Comparison of ENCODE assay signal across 8 cellular contexts in the genomic region with DNA sequence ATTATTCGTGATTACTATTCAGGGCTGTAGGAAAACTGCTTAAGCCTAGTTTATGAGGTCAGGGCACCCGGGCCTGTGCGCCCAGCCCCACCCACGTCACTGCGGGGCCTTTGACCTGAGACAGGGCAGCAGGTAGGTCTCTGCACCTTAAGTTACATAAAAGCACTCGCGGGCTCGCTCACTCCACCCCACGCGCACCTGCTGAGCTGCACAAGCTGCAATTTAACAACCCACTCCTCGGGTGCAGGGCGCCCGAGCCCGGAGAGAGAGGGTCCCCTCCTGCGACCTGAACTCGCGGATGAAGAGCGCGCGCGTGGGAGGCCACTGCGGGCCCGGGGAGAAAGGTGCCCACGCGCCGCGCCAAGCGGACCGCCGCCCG.
DNase-seq lines count a peak whose midpoint lies in the region; ATAC-seq lines count a peak whose summit lies in the region.

No MANE protein-coding gene starts in this region.

- peak; percentile 8 for ATAC-seq in GM18873 (IDR thresholded peaks at IDR 0.05; ENCODE audit: low FRiP score, unreplicated experiment)
- ATAC-seq in HG03025 (IDR thresholded peaks at IDR 0.05; ENCODE audit: low FRiP score, unreplicated experiment): peak; percentile 26
- peak; percentile 15 for ATAC-seq in stimulated activated effector memory CD8-positive, alpha-beta T cell treated with anti-CD3 and anti-CD28 coated beads, Interleukin-12 subunit alpha, Interleukin-12 subunit beta, amount 100 ng/mL, for 72 hours
- no peak for ATAC-seq in HG03280 (IDR thresholded peaks at IDR 0.05; ENCODE audit: unreplicated experiment)

- peaks cover 26% of the 10 kb centered on the region for H3K4me1 ChIP-seq in iPS-18a (ENCODE audit: control insufficient read depth, low read depth, low read length)

- H3K9ac ChIP-seq in iPS-18a (ENCODE audit: low read length): peak overlapping the region; percentile 76

- peaks cover 30% of the 10 kb centered on the region for H3K36me3 ChIP-seq in iPS-18a (ENCODE audit: control insufficient read depth, low read depth, low read length)

- H3K9me3 ChIP-seq in iPS-18a (ENCODE audit: control insufficient read depth, low read depth, low read length): no peaks in the 10 kb centered on the region

- DNase-seq in activated CD8-positive, alpha-beta memory T cell treated with anti-CD3 and anti-CD28 coated beads, Interleukin-2, amount 50 U/mL, for 4 hours: peak; percentile 37
- no peak for DNase-seq in stimulated activated effector memory CD8-positive, alpha-beta T cell treated with anti-CD3 and anti-CD28 coated beads, Interleukin-12 subunit alpha, Interleukin-12 subunit beta, amount 100 ng/mL, for 72 hours (ENCODE audit: low spot score in 2 of 2)
- DNase-seq in SHP77 (lab: John Stamatoyannopoulos, UW): no peak
- DNase-seq in globus pallidus (ENCODE audit: low spot score): no peak

- H3K4me3 ChIP-seq in iPS-18a (ENCODE audit: low read length): peak overlapping the region; percentile 94

- no peaks in the 10 kb centered on the region for H3K27me3 ChIP-seq in iPS-18a (ENCODE audit: control insufficient read depth, insufficient read depth, low read length)

- H3K4me1 Mint-ChIP-seq in stimulated activated effector memory CD8-positive, alpha-beta T cell treated with anti-CD3 and anti-CD28 coated beads, Interleukin-12 subunit alpha, Interleukin-12 subunit beta, amount 100 ng/mL, for 72 hours: peaks cover 16% of the 10 kb centered on the region

- no peak overlapping the region for H3K27ac ChIP-seq in iPS-18a (ENCODE audit: low read length)

- H3K36me3 Mint-ChIP-seq in stimulated activated effector memory CD8-positive, alpha-beta T cell treated with anti-CD3 and anti-CD28 coated beads, Interleukin-12 subunit alpha, Interleukin-12 subunit beta, amount 100 ng/mL, for 72 hours: peaks cover 37% of the 10 kb centered on the region

- peak overlapping the region; percentile 82 for H3K4me3 Mint-ChIP-seq in stimulated activated effector memory CD8-positive, alpha-beta T cell treated with anti-CD3 and anti-CD28 coated beads, Interleukin-12 subunit alpha, Interleukin-12 subunit beta, amount 100 ng/mL, for 72 hours

- no peaks in the 10 kb centered on the region for H3K9me3 Mint-ChIP-seq in stimulated activated effector memory CD8-positive, alpha-beta T cell treated with anti-CD3 and anti-CD28 coated beads, Interleukin-12 subunit alpha, Interleukin-12 subunit beta, amount 100 ng/mL, for 72 hours

- peak overlapping the region; percentile 70 for H3K27ac Mint-ChIP-seq in stimulated activated effector memory CD8-positive, alpha-beta T cell treated with anti-CD3 and anti-CD28 coated beads, Interleukin-12 subunit alpha, Interleukin-12 subunit beta, amount 100 ng/mL, for 72 hours
